ENCODE assay signal across 7 cellular contexts in the genomic region with DNA sequence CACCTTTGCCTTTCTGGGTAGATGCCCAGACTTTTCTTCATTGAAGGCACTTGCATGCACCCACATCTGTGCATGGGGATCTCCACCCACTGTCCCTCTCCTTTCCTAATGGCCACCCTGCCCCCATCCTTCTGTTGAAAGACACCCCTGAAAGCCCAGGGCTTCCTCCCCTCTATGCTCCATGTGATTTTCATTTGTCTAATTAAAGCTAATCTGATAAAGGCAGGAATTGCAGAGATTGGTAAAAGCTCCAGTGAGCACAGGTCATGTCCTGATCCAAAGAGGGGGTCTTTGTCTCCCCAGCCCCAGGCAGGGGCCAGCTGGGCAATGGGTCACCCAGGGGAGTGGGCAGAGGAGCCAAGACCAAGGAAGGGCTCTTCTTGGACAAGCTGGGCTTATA.
"Had no signal": no experiment of that assay in that cellular context is flagged by ENCODE, and none has a peak within 500 bp of the region (broad histone marks: within the 10 kb centered on the region; RNA-seq: fewer than 3 reads in every experiment).

No MANE protein-coding gene starts in this region.

- H3K9me3 Mint-ChIP-seq: HFFc6 had no signal

- H3K27ac ChIP-seq: GM23248, HL-60 had no signal

- H3K4me3 ChIP-seq: GM23248, HAP-1 had no signal

- H3K4me3 Mint-ChIP-seq: HFFc6, IgD-negative memory B cell had no signal

- H3K27ac Mint-ChIP-seq: HFFc6, IgD-negative memory B cell had no signal

- H3K4me1 Mint-ChIP-seq: IgD-negative memory B cell had no signal

- H3K36me3 Mint-ChIP-seq: IgD-negative memory B cell had no signal

- DNase-seq: GM23248, GOT3, H7, HFFc6 had no signal

- H3K27me3 Mint-ChIP-seq: IgD-negative memory B cell had no signal
